In the genomic region with DNA sequence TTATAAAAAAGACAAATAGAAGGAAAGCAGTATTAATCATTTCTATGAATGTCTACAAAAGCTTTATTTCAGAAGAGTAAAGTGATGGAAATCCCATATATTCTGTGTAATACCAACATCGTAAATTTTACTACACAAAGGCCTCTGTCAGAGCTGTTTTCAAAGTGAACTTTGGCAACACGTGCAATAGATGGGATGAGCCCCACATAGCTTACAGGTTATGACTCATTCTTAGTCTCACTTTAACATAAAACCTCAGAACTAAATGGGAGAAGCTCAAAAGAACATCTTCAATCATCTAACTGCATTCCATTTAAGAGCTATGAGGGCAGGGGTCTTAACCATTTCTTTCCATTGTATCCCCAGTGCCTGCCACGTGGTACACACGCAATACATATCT, we compare ENCODE assay signal across 2 cellular contexts.
TF ChIP-seq lines count a peak whose summit lies in the region.

No MANE protein-coding gene starts in this region.

TF ChIP-seq in A549, 52 proteins besides CTCF, POLR2A, EP300 and RAD21:
- TF ChIP-seq SMC3 (IDR thresholded peaks at IDR 0.05) (no peak), RCOR1 (IDR thresholded peaks at IDR 0.05; ENCODE audit: low read depth, low read length) (no peak), FOXS1 (CRISPR knock-in tag; IDR thresholded peaks at IDR 0.05) (no peak), FOSL2 (IDR thresholded peaks at IDR 0.05) (no peak), FOSL2 (CRISPR knock-in tag; IDR thresholded peaks at IDR 0.05) (peak; percentile 48; the same call in 1 of the 2 replicates)
- TF ChIP-seq, protein P1, sequence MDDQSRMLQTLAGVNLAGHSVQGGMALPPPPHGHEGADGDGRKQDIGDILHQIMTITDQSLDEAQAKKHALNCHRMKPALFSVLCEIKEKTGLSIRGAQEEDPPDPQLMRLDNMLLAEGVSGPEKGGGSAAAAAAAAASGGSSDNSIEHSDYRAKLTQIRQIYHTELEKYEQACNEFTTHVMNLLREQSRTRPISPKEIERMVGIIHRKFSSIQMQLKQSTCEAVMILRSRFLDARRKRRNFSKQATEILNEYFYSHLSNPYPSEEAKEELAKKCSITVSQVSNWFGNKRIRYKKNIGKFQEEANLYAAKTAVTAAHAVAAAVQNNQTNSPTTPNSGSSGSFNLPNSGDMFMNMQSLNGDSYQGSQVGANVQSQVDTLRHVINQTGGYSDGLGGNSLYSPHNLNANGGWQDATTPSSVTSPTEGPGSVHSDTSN (IDR thresholded peaks at IDR 0.05), result no peak
- TF ChIP-seq, protein P2, sequence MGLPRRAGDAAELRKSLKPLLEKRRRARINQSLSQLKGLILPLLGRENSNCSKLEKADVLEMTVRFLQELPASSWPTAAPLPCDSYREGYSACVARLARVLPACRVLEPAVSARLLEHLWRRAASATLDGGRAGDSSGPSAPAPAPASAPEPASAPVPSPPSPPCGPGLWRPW (IDR thresholded peaks at IDR 0.05), result no peak
- TF ChIP-seq, protein P3, sequence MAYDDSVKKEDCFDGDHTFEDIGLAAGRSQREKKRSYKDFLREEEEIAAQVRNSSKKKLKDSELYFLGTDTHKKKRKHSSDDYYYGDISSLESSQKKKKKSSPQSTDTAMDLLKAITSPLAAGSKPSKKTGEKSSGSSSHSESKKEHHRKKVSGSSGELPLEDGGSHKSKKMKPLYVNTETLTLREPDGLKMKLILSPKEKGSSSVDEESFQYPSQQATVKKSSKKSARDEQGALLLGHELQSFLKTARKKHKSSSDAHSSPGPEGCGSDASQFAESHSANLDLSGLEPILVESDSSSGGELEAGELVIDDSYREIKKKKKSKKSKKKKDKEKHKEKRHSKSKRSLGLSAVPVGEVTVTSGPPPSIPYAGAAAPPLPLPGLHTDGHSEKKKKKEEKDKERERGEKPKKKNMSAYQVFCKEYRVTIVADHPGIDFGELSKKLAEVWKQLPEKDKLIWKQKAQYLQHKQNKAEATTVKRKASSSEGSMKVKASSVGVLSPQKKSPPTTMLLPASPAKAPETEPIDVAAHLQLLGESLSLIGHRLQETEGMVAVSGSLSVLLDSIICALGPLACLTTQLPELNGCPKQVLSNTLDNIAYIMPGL (CRISPR knock-in tag; IDR thresholded peaks at IDR 0.05; ENCODE audit: borderline replicate concordance), result no peak

TF ChIP-seq in HCT116, 20 proteins besides CTCF, POLR2A, EP300 and RAD21:
- TF ChIP-seq CBX3 (IDR thresholded peaks at IDR 0.05; ENCODE audit: low read depth) (no peak), POLR2AphosphoS5 (IDR thresholded peaks at IDR 0.05; ENCODE audit: low read depth, low read length) (no peak), SIN3A (IDR thresholded peaks at IDR 0.05; ENCODE audit: low read depth) (no peak), SP1 (IDR thresholded peaks at IDR 0.05; ENCODE audit: low read depth) (no peak), JUND (IDR thresholded peaks at IDR 0.05) (no peak), EGR1 (IDR thresholded peaks at IDR 0.05; ENCODE audit: low read depth) (no peak), YY1 (IDR thresholded peaks at IDR 0.05; ENCODE audit: extremely low read depth, insufficient replicate concordance, low read depth, low read length) (no peak), EZH2 (IDR thresholded peaks at IDR 0.05) (no peak), ELF1 (IDR thresholded peaks at IDR 0.05; ENCODE audit: borderline replicate concordance, low read depth) (no peak), FOSL1 (IDR thresholded peaks at IDR 0.05; ENCODE audit: low read depth) (no peak)
- TF ChIP-seq, protein P4, sequence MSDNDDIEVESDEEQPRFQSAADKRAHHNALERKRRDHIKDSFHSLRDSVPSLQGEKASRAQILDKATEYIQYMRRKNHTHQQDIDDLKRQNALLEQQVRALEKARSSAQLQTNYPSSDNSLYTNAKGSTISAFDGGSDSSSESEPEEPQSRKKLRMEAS (IDR thresholded peaks at IDR 0.05), result no peak
- TF ChIP-seq, protein P5, sequence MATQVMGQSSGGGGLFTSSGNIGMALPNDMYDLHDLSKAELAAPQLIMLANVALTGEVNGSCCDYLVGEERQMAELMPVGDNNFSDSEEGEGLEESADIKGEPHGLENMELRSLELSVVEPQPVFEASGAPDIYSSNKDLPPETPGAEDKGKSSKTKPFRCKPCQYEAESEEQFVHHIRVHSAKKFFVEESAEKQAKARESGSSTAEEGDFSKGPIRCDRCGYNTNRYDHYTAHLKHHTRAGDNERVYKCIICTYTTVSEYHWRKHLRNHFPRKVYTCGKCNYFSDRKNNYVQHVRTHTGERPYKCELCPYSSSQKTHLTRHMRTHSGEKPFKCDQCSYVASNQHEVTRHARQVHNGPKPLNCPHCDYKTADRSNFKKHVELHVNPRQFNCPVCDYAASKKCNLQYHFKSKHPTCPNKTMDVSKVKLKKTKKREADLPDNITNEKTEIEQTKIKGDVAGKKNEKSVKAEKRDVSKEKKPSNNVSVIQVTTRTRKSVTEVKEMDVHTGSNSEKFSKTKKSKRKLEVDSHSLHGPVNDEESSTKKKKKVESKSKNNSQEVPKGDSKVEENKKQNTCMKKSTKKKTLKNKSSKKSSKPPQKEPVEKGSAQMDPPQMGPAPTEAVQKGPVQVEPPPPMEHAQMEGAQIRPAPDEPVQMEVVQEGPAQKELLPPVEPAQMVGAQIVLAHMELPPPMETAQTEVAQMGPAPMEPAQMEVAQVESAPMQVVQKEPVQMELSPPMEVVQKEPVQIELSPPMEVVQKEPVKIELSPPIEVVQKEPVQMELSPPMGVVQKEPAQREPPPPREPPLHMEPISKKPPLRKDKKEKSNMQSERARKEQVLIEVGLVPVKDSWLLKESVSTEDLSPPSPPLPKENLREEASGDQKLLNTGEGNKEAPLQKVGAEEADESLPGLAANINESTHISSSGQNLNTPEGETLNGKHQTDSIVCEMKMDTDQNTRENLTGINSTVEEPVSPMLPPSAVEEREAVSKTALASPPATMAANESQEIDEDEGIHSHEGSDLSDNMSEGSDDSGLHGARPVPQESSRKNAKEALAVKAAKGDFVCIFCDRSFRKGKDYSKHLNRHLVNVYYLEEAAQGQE (IDR thresholded peaks at IDR 0.05; ENCODE audit: low read depth), result no peak
- TF ChIP-seq, protein P6, sequence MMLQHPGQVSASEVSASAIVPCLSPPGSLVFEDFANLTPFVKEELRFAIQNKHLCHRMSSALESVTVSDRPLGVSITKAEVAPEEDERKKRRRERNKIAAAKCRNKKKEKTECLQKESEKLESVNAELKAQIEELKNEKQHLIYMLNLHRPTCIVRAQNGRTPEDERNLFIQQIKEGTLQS (IDR thresholded peaks at IDR 0.05), result no peak
- TF ChIP-seq, protein P7, sequence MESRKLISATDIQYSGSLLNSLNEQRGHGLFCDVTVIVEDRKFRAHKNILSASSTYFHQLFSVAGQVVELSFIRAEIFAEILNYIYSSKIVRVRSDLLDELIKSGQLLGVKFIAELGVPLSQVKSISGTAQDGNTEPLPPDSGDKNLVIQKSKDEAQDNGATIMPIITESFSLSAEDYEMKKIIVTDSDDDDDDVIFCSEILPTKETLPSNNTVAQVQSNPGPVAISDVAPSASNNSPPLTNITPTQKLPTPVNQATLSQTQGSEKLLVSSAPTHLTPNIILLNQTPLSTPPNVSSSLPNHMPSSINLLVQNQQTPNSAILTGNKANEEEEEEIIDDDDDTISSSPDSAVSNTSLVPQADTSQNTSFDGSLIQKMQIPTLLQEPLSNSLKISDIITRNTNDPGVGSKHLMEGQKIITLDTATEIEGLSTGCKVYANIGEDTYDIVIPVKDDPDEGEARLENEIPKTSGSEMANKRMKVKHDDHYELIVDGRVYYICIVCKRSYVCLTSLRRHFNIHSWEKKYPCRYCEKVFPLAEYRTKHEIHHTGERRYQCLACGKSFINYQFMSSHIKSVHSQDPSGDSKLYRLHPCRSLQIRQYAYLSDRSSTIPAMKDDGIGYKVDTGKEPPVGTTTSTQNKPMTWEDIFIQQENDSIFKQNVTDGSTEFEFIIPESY (IDR thresholded peaks at IDR 0.05; ENCODE audit: extremely low read depth, insufficient replicate concordance, low read length), result no peak
